In genomic region chr4:153232768-153233167, GRCh38 we compare ENCODE assay signal across 8 cellular contexts. TPM values are rescaled to one million over a fixed set of nuclear protein-coding genes. Genes with fewer than 3 reads are reported as not detected.
DNase-seq lines count a peak whose midpoint lies in the region; ATAC-seq and TF ChIP-seq lines count a peak whose summit lies in the region.

No MANE protein-coding gene starts in this region.

- peaks cover 13% of the 10 kb centered on the region for H3K4me1 Mint-ChIP-seq in activated T-helper 1 cell treated with anti-CD3 and anti-CD28 coated beads, Interleukin-12 subunit alpha, Interleukin-12 subunit beta, Interleukin-2, Interleukin-4 antibody, amounts not matched to agents 30 ng/mL and 10 ng/mL and 1 ng/mL, durations not matched to agents 14 hours and 24 hours and 36 hours (ENCODE audit: low read depth)

- no peaks in the 10 kb centered on the region for H3K36me3 Mint-ChIP-seq in activated T-helper 1 cell treated with anti-CD3 and anti-CD28 coated beads, Interleukin-12 subunit alpha, Interleukin-12 subunit beta, Interleukin-2, Interleukin-4 antibody, amounts not matched to agents 30 ng/mL and 10 ng/mL and 1 ng/mL, durations not matched to agents 14 hours and 24 hours and 36 hours (ENCODE audit: low read depth)

- peak; percentile 14; the same call in 1 of the 2 replicates for TF ChIP-seq CTCF in 22Rv1 (IDR thresholded peaks at IDR 0.05)
- TF ChIP-seq CTCF in GM13977 (IDR thresholded peaks at IDR 0.05; ENCODE audit: extremely low read depth, insufficient read depth, missing control alignments): peak; percentile 29

- intact Hi-C loops in left cardiac atrium (cut with DNase I): no loop called here
- intact Hi-C loops in activated T-helper 1 cell treated with anti-CD3 and anti-CD28 coated beads, Interleukin-12 subunit alpha, Interleukin-12 subunit beta, Interleukin-2, Interleukin-4 antibody, amounts not matched to agents 30 ng/mL and 10 ng/mL and 1 ng/mL, durations not matched to agents 14 hours and 24 hours and 36 hours (cut with micrococcal nuclease): no loop called here

- no peak overlapping the region for H3K4me3 Mint-ChIP-seq in activated T-helper 1 cell treated with anti-CD3 and anti-CD28 coated beads, Interleukin-12 subunit alpha, Interleukin-12 subunit beta, Interleukin-2, Interleukin-4 antibody, amounts not matched to agents 30 ng/mL and 10 ng/mL and 1 ng/mL, durations not matched to agents 14 hours and 24 hours and 36 hours

- DNase-seq in GM13977 (ENCODE audit: low spot score): no peak
- DNase-seq in OCI-M1 (lab: John Stamatoyannopoulos, UW): peak; percentile 55
- peak; percentile 42 for DNase-seq in left cardiac atrium
- DNase-seq in EL: no peak
- no peak for DNase-seq in activated T-helper 1 cell treated with anti-CD3 and anti-CD28 coated beads, Interleukin-12 subunit alpha, Interleukin-12 subunit beta, Interleukin-2, Interleukin-4 antibody, amounts not matched to agents 30 ng/mL and 10 ng/mL and 1 ng/mL, durations not matched to agents 14 hours and 24 hours and 36 hours (ENCODE audit: low spot score)
- no peak for DNase-seq in MV-4-11 (lab: John Stamatoyannopoulos, UW)

- no peak overlapping the region for H3K27ac ChIP-seq in 22Rv1

- no peaks in the 10 kb centered on the region for H3K9me3 Mint-ChIP-seq in activated T-helper 1 cell treated with anti-CD3 and anti-CD28 coated beads, Interleukin-12 subunit alpha, Interleukin-12 subunit beta, Interleukin-2, Interleukin-4 antibody, amounts not matched to agents 30 ng/mL and 10 ng/mL and 1 ng/mL, durations not matched to agents 14 hours and 24 hours and 36 hours

- in situ Hi-C loops in GM13977 (cut with MboI; ENCODE audit: low pct_unique_long_range_greater_than_20kb, low sequenced_read_pairs, unreplicated experiment): no loop called here

- peaks cover 21% of the 10 kb centered on the region for H3K27me3 Mint-ChIP-seq in activated T-helper 1 cell treated with anti-CD3 and anti-CD28 coated beads, Interleukin-12 subunit alpha, Interleukin-12 subunit beta, Interleukin-2, Interleukin-4 antibody, amounts not matched to agents 30 ng/mL and 10 ng/mL and 1 ng/mL, durations not matched to agents 14 hours and 24 hours and 36 hours (ENCODE audit: insufficient read depth)

- H3K27ac Mint-ChIP-seq in activated T-helper 1 cell treated with anti-CD3 and anti-CD28 coated beads, Interleukin-12 subunit alpha, Interleukin-12 subunit beta, Interleukin-2, Interleukin-4 antibody, amounts not matched to agents 30 ng/mL and 10 ng/mL and 1 ng/mL, durations not matched to agents 14 hours and 24 hours and 36 hours: no peak overlapping the region

- ATAC-seq in left cardiac atrium (peak; percentile 78 to 92), GM19452 (IDR thresholded peaks at IDR 0.05; ENCODE audit: unreplicated experiment) (no peak)

RNA-seq across cellular contexts. Expression of gene TRIM2, which starts 28.5 kb away (rescaled TPM):
- 10 to 100 TPM; 19.8 to 22.6 TPM for total RNA-seq in left cardiac atrium
- 0.16 and 0.24 TPM in 2 replicates for total RNA-seq in activated T-helper 1 cell treated with anti-CD3 and anti-CD28 coated beads, Interleukin-12 subunit alpha, Interleukin-12 subunit beta, Interleukin-2, Interleukin-4 antibody, amounts not matched to agents 30 ng/mL and 10 ng/mL and 1 ng/mL, durations not matched to agents 14 hours and 24 hours and 36 hours

Comparison
In these comparisons a context has a peak if more than half of its experiments do, and no peak if none do; other contexts are left out.
1. DNase-seq: peak in OCI-M1 (single experiment) and left cardiac atrium (single experiment); none in GM13977 (single experiment), EL (single experiment), activated T-helper 1 cell treated with anti-CD3 and anti-CD28 coated beads, Interleukin-12 subunit alpha, Interleukin-12 subunit beta, Interleukin-2, Interleukin-4 antibody, amounts not matched to agents 30 ng/mL and 10 ng/mL and 1 ng/mL, durations not matched to agents 14 hours and 24 hours and 36 hours (single experiment) and MV-4-11 (single experiment).
2. RNA of gene TRIM2, which starts 28.5 kb away (total RNA-seq): 19.8 to 22.6 TPM in left cardiac atrium; 0.16 to 0.24 TPM in activated T-helper 1 cell treated with anti-CD3 and anti-CD28 coated beads, Interleukin-12 subunit alpha, Interleukin-12 subunit beta, Interleukin-2, Interleukin-4 antibody, amounts not matched to agents 30 ng/mL and 10 ng/mL and 1 ng/mL, durations not matched to agents 14 hours and 24 hours and 36 hours; every median in the first group is over 10 times any median in the second.